In genomic region chr1:41850029-41850428, GRCh38 we compare ENCODE assay signal across 19 cellular contexts.
DNase-seq lines count a peak whose midpoint lies in the region; ATAC-seq and TF ChIP-seq lines count a peak whose summit lies in the region.
"Had no signal": no experiment of that assay in that cellular context is flagged by ENCODE, and none has a peak within 500 bp of the region (broad histone marks: within the 10 kb centered on the region; RNA-seq: fewer than 3 reads in every experiment).

No MANE protein-coding gene starts in this region.

- H3K9me2 ChIP-seq in GM23248 (ENCODE audit: insufficient read depth), result no peaks in the 10 kb centered on the region

- intact Hi-C loops in mucosa of descending colon (cut with DNase I, micrococcal nuclease), result no loop called here

- peaks cover 11% of the 10 kb centered on the region for H3F3A ChIP-seq in GM23248 (ENCODE audit: insufficient read depth)

- ATAC-seq in mucosa of descending colon, result no peak
- ATAC-seq: left cardiac atrium had no signal

- WGBS in GM23248 (ENCODE audit: low coverage in 1 of 2, low lambda C conversion rate in 2 of 2, missing lambda C conversion rate in 2 of 2), 2 experiments, result 98% methylated on average over 2 of the region's 2 CpGs

- no peak for TF ChIP-seq CTCF in astrocyte of the spinal cord (IDR thresholded peaks at IDR 0.05; ENCODE audit: low read depth, low read length)
- TF ChIP-seq CTCF in mucosa of descending colon (IDR thresholded peaks at IDR 0.05), result no peak
- TF ChIP-seq CTCF in GM10266 (IDR thresholded peaks at IDR 0.05; ENCODE audit: control insufficient read depth, insufficient read depth, low read depth, missing control alignments), result no peak

- H4K20me1 ChIP-seq in GM23248 (ENCODE audit: insufficient read depth), result no peaks in the 10 kb centered on the region

- H3K9ac ChIP-seq in GM23248, result no peak overlapping the region

- no peak overlapping the region for H3K4me3 ChIP-seq in astrocyte of the spinal cord (ENCODE audit: low read depth, low read length)
- H3K4me3 ChIP-seq in mucosa of descending colon, result no peak overlapping the region
- H3K4me3 ChIP-seq in GM23248, result no peak overlapping the region
- H3K4me3 ChIP-seq: coronary artery, right atrium auricular region had no signal

- H3K36me3 ChIP-seq in mucosa of descending colon (ENCODE audit: low read depth), result no peaks in the 10 kb centered on the region
- no peaks in the 10 kb centered on the region for H3K36me3 ChIP-seq in GM23248 (ENCODE audit: low read depth)
- H3K36me3 ChIP-seq: neutrophil, right atrium auricular region had no signal

- peak; percentile 21 for DNase-seq in stimulated activated CD4-positive, alpha-beta T cell treated with anti-CD3 and anti-CD28 coated beads, Interleukin-1b, Interleukin-23, amount 100 ng/mL, for 48 hours
- DNase-seq in stimulated activated CD4-positive, alpha-beta T cell treated with anti-CD3 and anti-CD28 coated beads, Interleukin-4, amount 100 ng/mL, for 4 hours, result no peak
- DNase-seq in SW480 (ENCODE audit: low spot score), result peak; percentile 91
- DNase-seq in astrocyte of the spinal cord (ENCODE audit: low read depth, low spot score), result peak; percentile 33
- DNase-seq in mucosa of descending colon, result no peak
- DNase-seq in GM23248, result no peak
- DNase-seq in GM10266 (ENCODE audit: extremely low spot score), result no peak
- DNase-seq: activated CD4-positive, CD25-positive, alpha-beta regulatory T cell treated with anti-CD3 and anti-CD28 coated beads, Interleukin-2, amount 50 U/mL, for 72 hours; AML-193; foreskin melanocyte; GF-D8; left cardiac atrium; NCI-H187 treated with DMSO at 0.1 percent for 48 hours; NCI-H510A treated with DMSO at 0.1 percent for 48 hours; SHP77 treated with DMSO at 0.1 percent for 48 hours; stimulated activated CD8-positive, alpha-beta memory T cell treated with anti-CD3 and anti-CD28 coated beads, Interleukin-4, amount 100 ng/mL, for 48 hours had no signal

- no peak overlapping the region for H3K27ac ChIP-seq in GM23248
- H3K27ac ChIP-seq: coronary artery, neutrophil, right atrium auricular region had no signal

- no peaks in the 10 kb centered on the region for H3K79me2 ChIP-seq in GM23248 (ENCODE audit: insufficient read depth)

- H3K9me3 ChIP-seq in mucosa of descending colon (no peaks in the 10 kb centered on the region), GM23248 (ENCODE audit: low read depth) (no peaks in the 10 kb centered on the region)
- H3K9me3 ChIP-seq: neutrophil, right atrium auricular region had no signal

- H2AFZ ChIP-seq in GM23248, result no peak overlapping the region

- no peaks in the 10 kb centered on the region for H3K27me3 ChIP-seq in GM23248 (replicated peaks; ENCODE audit: insufficient read depth)
- H3K27me3 ChIP-seq: neutrophil, right atrium auricular region had no signal

- H3K4me2 ChIP-seq in GM23248 (ENCODE audit: unreplicated experiment), result no peak overlapping the region

- no peaks in the 10 kb centered on the region for H3K4me1 ChIP-seq in mucosa of descending colon (ENCODE audit: low read depth)
- peaks cover 20% of the 10 kb centered on the region for H3K4me1 ChIP-seq in GM23248 (ENCODE audit: insufficient read depth)

- in situ Hi-C loops in astrocyte of the spinal cord (cut with HindIII; ENCODE audit: low sequenced_read_pairs) (no loop called here), GM23248 (cut with MboI) (no loop called here)

Comparison
In these comparisons a context has a peak if more than half of its experiments do, and no peak if none do; other contexts are left out.
1. DNase-seq: peak in stimulated activated CD4-positive, alpha-beta T cell treated with anti-CD3 and anti-CD28 coated beads, Interleukin-1b, Interleukin-23, amount 100 ng/mL, for 48 hours (single experiment), SW480 (single experiment) and astrocyte of the spinal cord (single experiment); none in stimulated activated CD4-positive, alpha-beta T cell treated with anti-CD3 and anti-CD28 coated beads, Interleukin-4, amount 100 ng/mL, for 4 hours (0 of 2), mucosa of descending colon (0 of 3), GM23248 (single experiment) and GM10266 (single experiment).